ENCODE assay signal across 16 cellular contexts in the genomic region with DNA sequence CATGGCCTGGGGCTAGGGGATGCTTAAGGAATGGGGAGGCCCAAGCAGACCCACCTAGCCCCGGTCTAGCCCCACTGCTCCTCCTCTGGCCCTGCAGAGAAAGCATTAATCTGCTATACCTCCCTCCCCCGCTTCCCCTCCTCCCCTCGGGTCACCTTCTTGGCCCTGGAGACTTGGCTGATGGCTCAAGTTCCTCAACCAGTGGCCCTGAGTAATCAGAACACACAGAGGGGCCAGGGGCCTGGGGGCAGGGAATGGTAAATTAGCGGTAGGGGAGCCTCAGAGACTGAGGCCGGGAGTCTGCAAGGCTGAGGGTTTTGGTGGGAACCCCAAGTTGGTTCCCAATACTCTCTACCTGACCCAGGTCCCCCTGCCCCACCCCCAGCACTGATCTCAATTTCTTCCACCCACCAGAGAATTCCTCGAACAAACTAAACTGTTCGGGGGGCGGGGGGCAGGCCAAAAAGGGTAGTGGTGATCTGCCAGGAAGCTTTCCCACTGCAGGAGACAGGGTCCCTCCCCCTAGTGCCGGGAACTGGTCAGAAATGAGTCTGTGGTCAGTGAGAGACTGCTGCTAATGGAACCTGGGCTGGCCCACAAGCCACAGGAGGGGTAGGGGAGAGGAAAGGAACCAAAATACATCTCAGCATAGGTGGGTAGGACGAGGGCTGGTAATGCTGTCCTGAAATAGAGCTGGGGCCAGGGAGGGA. TPM values are rescaled to one million over a fixed set of nuclear protein-coding genes. Genes with fewer than 3 reads are reported as not detected.
"Had no signal": no experiment of that assay in that cellular context is flagged by ENCODE, and none has a peak within 500 bp of the region (broad histone marks: within the 10 kb centered on the region; RNA-seq: fewer than 3 reads in every experiment).

No MANE protein-coding gene starts in this region.

- FAIRE-seq: islet of Langerhans, pancreas had no signal

- H2AFZ ChIP-seq: hepatocyte had no signal

- H3K4me2 ChIP-seq: hepatocyte had no signal

- H3K27ac ChIP-seq: breast epithelium, epithelial cell of prostate, hepatocyte, left lung, pancreas, SK-N-MC had no signal

- H3K4me1 ChIP-seq: breast epithelium, pancreas had no signal

- H3K27me3 ChIP-seq: breast epithelium, hepatocyte, left lung, pancreas had no signal

- ATAC-seq: activated CD8-positive, alpha-beta T cell treated with anti-CD3 and anti-CD28 coated beads for 36 hours; effector memory CD8-positive, alpha-beta T cell; left lung; pancreas; stimulated activated naive B cell treated with anti-CD40 and anti-IgM and Interleukin-4, amounts not matched to agents 10 μg/mL and 1 μg/mL and 100 μg/mL, for 72 hours had no signal

- H3K36me3 ChIP-seq: breast epithelium, left lung, pancreas had no signal

- H3K4me3 ChIP-seq: breast epithelium, hepatocyte, left lung, pancreas, SK-N-MC had no signal

- H3K79me2 ChIP-seq: hepatocyte had no signal

- H3K9me3 ChIP-seq: breast epithelium, left lung, pancreas had no signal

- DNase-seq: activated CD4-positive, alpha-beta T cell treated with anti-CD3 and anti-CD28 coated beads, Interleukin-2, amount 10 ng/mL, durations not matched to agents 24 days and 14 days; activated CD8-positive, alpha-beta T cell treated with anti-CD3 and anti-CD28 coated beads for 36 hours; activated naive CD4-positive, alpha-beta T cell treated with anti-CD3 and anti-CD28 coated beads for 36 hours; activated T-cell treated with anti-CD3 and anti-CD28 coated beads, Interleukin-2, amount 50 U/mL, for 24 hours; effector memory CD8-positive, alpha-beta T cell; foreskin fibroblast; pancreas; stimulated activated naive B cell treated with anti-CD40 and anti-IgM and Interleukin-4, amounts not matched to agents 10 μg/mL and 1 μg/mL and 100 μg/mL, for 72 hours had no signal

RNA-seq across cellular contexts. Expression of gene ASIC1, which starts 15.0 kb away (rescaled TPM):
- total RNA-seq: lung microvascular endothelial cell had no signal

RNA-seq across cellular contexts. Expression of gene GPD1, which starts 31.5 kb away (rescaled TPM):
- total RNA-seq: glomerular endothelial cell had no signal
